ENCODE assay signal across 11 cellular contexts in the genomic region with DNA sequence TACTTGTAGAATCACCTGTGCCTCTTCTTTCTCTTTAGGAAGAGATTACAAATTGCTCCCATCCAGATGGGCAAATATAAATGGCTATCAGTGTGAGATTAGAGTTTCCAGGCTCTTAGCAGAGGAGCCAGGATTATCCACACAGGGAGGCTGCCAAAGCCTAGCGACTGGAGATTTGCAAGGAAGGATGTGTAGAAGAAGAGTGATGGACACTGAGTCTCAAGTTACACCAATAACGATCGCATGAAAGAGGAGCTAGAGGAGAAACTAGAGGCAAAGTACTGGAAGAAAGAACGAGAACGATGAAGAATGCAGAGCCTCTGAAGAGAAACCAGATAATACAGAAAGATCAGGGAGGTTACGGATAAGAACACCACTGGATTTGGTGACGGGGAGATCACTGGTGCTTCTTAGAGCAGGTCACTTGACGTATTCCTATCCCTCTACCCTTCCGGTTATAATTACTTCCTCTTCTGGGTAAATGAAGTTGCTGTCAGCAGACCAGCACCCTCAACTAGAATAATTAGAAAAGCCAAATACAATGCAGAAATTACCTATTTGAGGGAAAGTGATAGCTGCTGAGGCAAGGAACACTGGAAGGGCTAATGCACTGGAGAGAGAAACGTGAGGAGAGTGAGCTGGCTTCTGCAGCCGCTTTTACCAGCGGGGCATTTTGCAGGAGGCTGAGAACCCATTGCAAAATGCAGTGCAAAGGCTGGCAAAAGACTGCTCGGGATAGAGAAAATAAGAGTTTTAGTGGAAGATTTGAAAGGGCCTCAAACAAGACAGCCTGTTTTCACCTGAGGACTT.
DNase-seq lines count a peak whose midpoint lies in the region; ATAC-seq and TF ChIP-seq lines count a peak whose summit lies in the region.
"Had no signal": no experiment of that assay in that cellular context is flagged by ENCODE, and none has a peak within 500 bp of the region (broad histone marks: within the 10 kb centered on the region; RNA-seq: fewer than 3 reads in every experiment).

No MANE protein-coding gene starts in this region.

- no peak overlapping the region for H3K4ac ChIP-seq in IMR-90 (ENCODE audit: low read depth, low read length)

- H3K9ac ChIP-seq in IMR-90 (ENCODE audit: low read depth, low read length), result no peak overlapping the region
- peak overlapping the region in 2 of 3 donors; percentile 16 to 26 for H3K9ac ChIP-seq in skeletal muscle tissue (ENCODE audit: low read depth in 1 of 3, low read length in 3 of 3)

- H3K9me1 ChIP-seq in IMR-90 (ENCODE audit: insufficient read depth, low read length), result 0 out of 2 replicates have a peak, but pooled peaks cover 2% of the 10 kb centered on the region

- no peak for TF ChIP-seq CTCF in IMR-90 (conservative IDR thresholded peaks at IDR 0.05; ENCODE audit: low read depth, low read length)

- in situ Hi-C loops in IMR-90 (cut with MboI; ENCODE audit: low sequenced_read_pairs), result no loop called here

- no peak overlapping the region for H2BK120ac ChIP-seq in IMR-90 (ENCODE audit: low read depth, low read length)

- H3K27me3 ChIP-seq in IMR-90 (ENCODE audit: control insufficient read depth, insufficient read depth, low read length) (no peaks in the 10 kb centered on the region), SJCRH30 (no peaks in the 10 kb centered on the region), skeletal muscle tissue (ENCODE audit: control insufficient read depth in 3 of 3, insufficient read depth in 3 of 3, low read length in 3 of 3) (no peaks in the 10 kb centered on the region)

- POLR2A ChIA-PET in IMR-90 (lab: Charles Lee; ENCODE audit: unreplicated experiment), result no interaction called here

- H3K79me1 ChIP-seq in IMR-90 (ENCODE audit: low read depth in 1 of 2, low read length in 2 of 2), result no peaks in the 10 kb centered on the region

- no peak overlapping the region for H3K14ac ChIP-seq in IMR-90 (replicated peaks; ENCODE audit: low read depth, low read length)

- peak overlapping the region; percentile 75; the same call in 1 of the 2 replicates for H3K18ac ChIP-seq in IMR-90 (ENCODE audit: low read depth, low read length)

- BruUV-seq in IMR-90 (replicated peaks; lab: Mats Ljungman, UMichigan), result no TSS peak

- 72% methylated on average over 7 of the region's 13 CpGs; no CpG with 5 or more reads in 1 of the 2 experiments for WGBS in IMR-90 (ENCODE audit: extremely low coverage in 2 of 2, insufficient read length in 1 of 2), 2 experiments

- no peak overlapping the region for H4K91ac ChIP-seq in IMR-90 (ENCODE audit: insufficient read depth, low read depth, low read length)

- TF ChIP-seq RAD21 in IMR-90 (IDR thresholded peaks at IDR 0.05; ENCODE audit: low read length), result no peak

- H4K5ac ChIP-seq in IMR-90 (ENCODE audit: low read depth, low read length), result no peak overlapping the region; the same call in 1 of the 2 replicates

- ATAC-seq in IMR-90 (ENCODE audit: low read depth), result peak; percentile 35; the same call in 1 of the 2 replicates

- intact Hi-C loops in IMR-90 (cut with micrococcal nuclease), result no loop called here

- no peak overlapping the region for H3K23ac ChIP-seq in IMR-90 (ENCODE audit: low read depth, low read length)

- H2AK9ac ChIP-seq in IMR-90 (replicated peaks; ENCODE audit: low read depth, low read length, poor library complexity), result no peak overlapping the region

- H3K56ac ChIP-seq in IMR-90 (ENCODE audit: extremely low read depth, insufficient read depth, low read length), result no peak overlapping the region

- TF ChIP-seq POLR2A in IMR-90 (IDR thresholded peaks at IDR 0.05; ENCODE audit: low read depth, low read length), result no peak

- H3K4me3 ChIP-seq in IMR-90 (ENCODE audit: insufficient read depth, low read depth, low read length) (no peak overlapping the region), SJCRH30 (peak overlapping the region; percentile 58), skeletal muscle tissue (ENCODE audit: low read length in 3 of 3) (peak overlapping the region; percentile 41 to 68 (median 50))

- no peak overlapping the region for H2BK20ac ChIP-seq in IMR-90 (ENCODE audit: low read depth, low read length)

- H3K36me3 ChIP-seq in IMR-90 (ENCODE audit: control insufficient read depth, insufficient read depth, low read length), result no peaks in the 10 kb centered on the region
- H3K36me3 ChIP-seq in SJCRH30, result no peaks in the 10 kb centered on the region
- no peaks in the 10 kb centered on the region for H3K36me3 ChIP-seq in skeletal muscle tissue (ENCODE audit: control insufficient read depth in 3 of 3, insufficient read depth in 3 of 3, low read length in 3 of 3)

- no peaks in the 10 kb centered on the region for H3K9me3 ChIP-seq in IMR-90 (ENCODE audit: control insufficient read depth, insufficient read depth, low read length)
- no peaks in the 10 kb centered on the region for H3K9me3 ChIP-seq in SJCRH30 (replicated peaks)
- no peaks in the 10 kb centered on the region for H3K9me3 ChIP-seq in skeletal muscle tissue (ENCODE audit: control insufficient read depth in 3 of 3, low read length in 3 of 3)

- H4K8ac ChIP-seq in IMR-90 (ENCODE audit: low read depth in 2 of 2, low read length in 2 of 2), result no peak overlapping the region

- H2AFZ ChIP-seq in IMR-90 (replicated peaks; ENCODE audit: low read length, poor library complexity), result no peak overlapping the region

- CTCF ChIA-PET in IMR-90 (lab: Yijun Ruan, JAX), result no interaction called here

- no peak overlapping the region for H3K27ac ChIP-seq in IMR-90 (ENCODE audit: insufficient read depth, low read length)
- peak overlapping the region; percentile 17 for H3K27ac ChIP-seq in SJCRH30
- H3K27ac ChIP-seq in skeletal muscle tissue (ENCODE audit: low read depth, low read length), result no peak overlapping the region
- no peak overlapping the region for H3K27ac ChIP-seq in substantia nigra (ENCODE audit: low read depth, low read length, poor library complexity, severe bottlenecking)
- H3K27ac ChIP-seq: VCaP had no signal

- dilution Hi-C loops in IMR-90 (cut with HindIII; ENCODE audit: low sequenced_read_pairs, unreplicated experiment), result no loop called here

- H3K4me1 ChIP-seq in IMR-90 (ENCODE audit: control insufficient read depth, insufficient read depth, low read length) (peaks cover 6% of the 10 kb centered on the region; the same call in 1 of the 2 replicates), SJCRH30 (peaks cover 30% of the 10 kb centered on the region), skeletal muscle tissue (ENCODE audit: control insufficient read depth in 3 of 3, insufficient read depth in 3 of 3, low read length in 3 of 3) (peaks cover 0 to 10% (median 0%) of the 10 kb centered on the region in 3 donors)

- no peak overlapping the region for H2BK15ac ChIP-seq in IMR-90 (ENCODE audit: low read depth, low read length)

- no peak overlapping the region; the same call in 1 of the 2 replicates for H2AK5ac ChIP-seq in IMR-90 (ENCODE audit: low read depth, low read length)

- no peaks in the 10 kb centered on the region for H4K20me1 ChIP-seq in IMR-90 (ENCODE audit: insufficient read depth, low read length)

- no peak overlapping the region for H3K4me2 ChIP-seq in IMR-90 (ENCODE audit: low read depth, low read length)

- no peak for DNase-seq in IMR-90
- DNase-seq in SJCRH30, result peak in 1 of 2 experiments; percentile 58
- DNase-seq in islet precursor cell, result peak; percentile 71
- no peak for DNase-seq in LoVo (ENCODE audit: low spot score)
- no peak for DNase-seq in GM19240 (ENCODE audit: insufficient read length, low spot score)
- no peak for DNase-seq in substantia nigra (lab: John Stamatoyannopoulos, UW)
- DNase-seq in NCI-H226, result no peak
- DNase-seq: GDM1, NCI-H187 treated with DMSO at 0.1 percent for 48 hours had no signal

- H2BK5ac ChIP-seq in IMR-90 (ENCODE audit: low read depth, low read length, poor library complexity, severe bottlenecking), result no peak overlapping the region

TF ChIP-seq in IMR-90, 13 proteins besides CTCF, POLR2A, EP300 and RAD21:
- TF ChIP-seq FOS (IDR thresholded peaks at IDR 0.05; ENCODE audit: low read depth, low read length), result no peak
- TF ChIP-seq CEBPB (IDR thresholded peaks at IDR 0.05; ENCODE audit: low read depth, low read length), result no peak
- TF ChIP-seq, protein P1, sequence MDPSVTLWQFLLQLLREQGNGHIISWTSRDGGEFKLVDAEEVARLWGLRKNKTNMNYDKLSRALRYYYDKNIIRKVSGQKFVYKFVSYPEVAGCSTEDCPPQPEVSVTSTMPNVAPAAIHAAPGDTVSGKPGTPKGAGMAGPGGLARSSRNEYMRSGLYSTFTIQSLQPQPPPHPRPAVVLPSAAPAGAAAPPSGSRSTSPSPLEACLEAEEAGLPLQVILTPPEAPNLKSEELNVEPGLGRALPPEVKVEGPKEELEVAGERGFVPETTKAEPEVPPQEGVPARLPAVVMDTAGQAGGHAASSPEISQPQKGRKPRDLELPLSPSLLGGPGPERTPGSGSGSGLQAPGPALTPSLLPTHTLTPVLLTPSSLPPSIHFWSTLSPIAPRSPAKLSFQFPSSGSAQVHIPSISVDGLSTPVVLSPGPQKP (IDR thresholded peaks at IDR 0.05; ENCODE audit: borderline replicate concordance, low read depth, low read length), result no peak
- no peak for TF ChIP-seq SMC3 (IDR thresholded peaks at IDR 0.05; ENCODE audit: low read depth, low read length)
- no peak for TF ChIP-seq BHLHE40 (IDR thresholded peaks at IDR 0.05; ENCODE audit: low read depth, low read length)
- no peak for TF ChIP-seq MAFK (IDR thresholded peaks at IDR 0.05; ENCODE audit: low read depth, low read length)
- no peak for TF ChIP-seq NFE2L2 (IDR thresholded peaks at IDR 0.05; ENCODE audit: low read depth, low read length)
- no peak for TF ChIP-seq MAZ (IDR thresholded peaks at IDR 0.05; ENCODE audit: borderline replicate concordance, low read depth, low read length)
- TF ChIP-seq RCOR1 (IDR thresholded peaks at IDR 0.05; ENCODE audit: insufficient replicate concordance, low read length), result no peak
- TF ChIP-seq, protein P2, sequence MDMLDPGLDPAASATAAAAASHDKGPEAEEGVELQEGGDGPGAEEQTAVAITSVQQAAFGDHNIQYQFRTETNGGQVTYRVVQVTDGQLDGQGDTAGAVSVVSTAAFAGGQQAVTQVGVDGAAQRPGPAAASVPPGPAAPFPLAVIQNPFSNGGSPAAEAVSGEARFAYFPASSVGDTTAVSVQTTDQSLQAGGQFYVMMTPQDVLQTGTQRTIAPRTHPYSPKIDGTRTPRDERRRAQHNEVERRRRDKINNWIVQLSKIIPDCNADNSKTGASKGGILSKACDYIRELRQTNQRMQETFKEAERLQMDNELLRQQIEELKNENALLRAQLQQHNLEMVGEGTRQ (IDR thresholded peaks at IDR 0.05; ENCODE audit: low read depth, low read length), result no peak
- no peak for TF ChIP-seq CHD1 (IDR thresholded peaks at IDR 0.05; ENCODE audit: low read depth, low read length)
- TF ChIP-seq MXI1 (IDR thresholded peaks at IDR 0.05; ENCODE audit: borderline replicate concordance, low read depth, low read length), result no peak
- TF ChIP-seq RFX5 (IDR thresholded peaks at IDR 0.05; ENCODE audit: low read depth, low read length), result no peak
